21 cellular contexts compared by ENCODE assay signal in the genomic region with DNA sequence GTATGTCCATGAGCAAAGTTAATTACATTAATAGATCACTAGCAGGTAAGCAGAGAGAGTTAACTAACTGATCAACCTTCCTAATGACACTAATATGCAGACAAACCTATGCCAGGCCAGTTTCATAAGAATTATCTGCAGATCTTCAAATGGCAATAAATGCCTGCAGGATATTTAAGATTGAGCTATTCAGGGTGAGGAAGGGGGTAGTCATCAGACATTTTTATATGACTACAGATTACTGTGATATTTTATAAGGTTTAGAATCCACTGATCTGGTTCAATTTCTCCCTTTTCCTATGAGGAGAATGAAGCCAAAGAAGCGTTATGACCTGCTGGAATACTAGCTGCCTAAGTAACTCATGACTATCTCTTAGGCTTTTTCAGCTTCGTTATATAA. TPM values are rescaled to one million over a fixed set of nuclear protein-coding genes. Genes with fewer than 3 reads are reported as not detected.
"Had no signal": no experiment of that assay in that cellular context is flagged by ENCODE, and none has a peak within 500 bp of the region (broad histone marks: within the 10 kb centered on the region; RNA-seq: fewer than 3 reads in every experiment).

No MANE protein-coding gene starts in this region.

- ATAC-seq: activated T-cell treated with anti-CD3 and anti-CD28 coated beads, Interleukin-2, amount 50 U/mL, for 4 hours; WTC11 had no signal

- H3K36me3 ChIP-seq: brain microvascular endothelial cell had no signal

- DNase-seq: activated CD4-positive, alpha-beta memory T cell treated with anti-CD3 and anti-CD28 coated beads for 36 hours; activated CD4-positive, alpha-beta T cell treated with anti-CD3 and anti-CD28 coated beads for 48 hours; activated CD4-positive, CD25-positive, alpha-beta regulatory T cell treated with anti-CD3 and anti-CD28 coated beads, Interleukin-2, amount 50 U/mL, for 72 hours; activated CD8-positive, alpha-beta memory T cell treated with anti-CD3 and anti-CD28 coated beads for 24 hours; activated effector memory CD4-positive, alpha-beta T cell treated with anti-CD3 and anti-CD28 coated beads, Interleukin-2, amount 50 U/mL, for 16 hours; activated naive CD4-positive, alpha-beta T cell treated with anti-CD3 and anti-CD28 coated beads for 36 hours; activated T-cell treated with anti-CD3 and anti-CD28 coated beads, Interleukin-2, amount 50 U/mL, for 4 hours; brain microvascular endothelial cell; NCI-H146; NCI-H187 treated with DMSO at 0.1 percent for 48 hours; NCI-H2081 treated with DMSO at 0.1 percent for 48 hours; NCI-H446; NCI-H526 treated with DMSO at 0.1 percent for 48 hours; NK-92 treated with Interleukin-12 subunit alpha and Interleukin-12 subunit beta, amount 100 ng/mL, for 24 hours; OCI-M1; SHP77 treated with DMSO at 0.1 percent for 48 hours; T-helper 9 cell had no signal

- H3K27ac ChIP-seq: brain microvascular endothelial cell had no signal

- H3K27me3 ChIP-seq: brain microvascular endothelial cell had no signal

RNA-seq across cellular contexts. Expression of a gene that starts 30.2 kb away (rescaled TPM):
- total RNA-seq: activated CD4-positive, alpha-beta memory T cell treated with anti-CD3 and anti-CD28 coated beads for 36 hours; activated naive CD4-positive, alpha-beta T cell treated with anti-CD3 and anti-CD28 coated beads for 36 hours; activated T-cell treated with anti-CD3 and anti-CD28 coated beads, Interleukin-2, amount 50 U/mL, for 4 hours; cardiac septum; SK-MEL-5; WTC11 had no signal
- polyA plus RNA-seq: adipose tissue had no signal
